9 cellular contexts compared by ENCODE assay signal in the genomic region with DNA sequence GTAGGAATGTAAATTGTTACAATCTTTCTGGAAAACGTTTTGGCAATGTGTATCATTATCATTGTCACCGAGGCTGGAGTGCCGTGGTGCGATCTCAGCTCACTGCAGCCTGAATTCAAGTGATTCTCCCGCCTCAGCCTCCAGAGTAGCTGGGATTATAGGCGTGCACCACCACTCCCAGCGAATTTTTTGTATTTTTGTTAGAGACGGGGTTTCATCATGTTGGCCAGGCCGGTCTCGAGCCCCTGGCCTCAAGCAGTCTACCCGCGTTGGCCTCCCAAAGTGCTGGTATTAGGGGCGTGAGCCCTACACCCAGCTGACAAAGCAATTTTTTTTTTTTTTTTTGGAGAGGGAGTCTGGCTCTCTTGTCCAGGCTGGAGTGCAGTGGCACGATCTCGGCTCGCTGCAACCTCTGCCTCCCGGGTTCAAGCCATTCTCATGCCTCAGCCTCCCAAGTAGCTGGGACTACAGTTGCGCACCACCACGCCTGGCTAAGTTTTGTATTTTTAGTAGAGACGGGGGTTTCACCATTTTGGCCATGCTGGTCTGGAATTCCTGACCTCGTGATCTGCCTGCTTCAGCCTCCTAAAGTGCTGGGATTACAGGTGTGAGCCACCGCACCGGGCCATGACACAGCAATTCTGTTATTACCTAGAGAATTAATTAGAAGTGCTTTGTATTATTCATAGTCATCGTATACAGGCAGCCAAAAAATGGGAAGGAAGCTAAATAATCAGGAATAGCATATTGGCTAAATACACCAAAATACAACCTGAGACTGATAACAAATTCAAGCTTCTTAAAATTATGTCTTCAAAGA. TPM values are rescaled to one million over a fixed set of nuclear protein-coding genes. Genes with fewer than 3 reads are reported as not detected.
DNase-seq lines count a peak whose midpoint lies in the region; ATAC-seq and TF ChIP-seq lines count a peak whose summit lies in the region.
"Had no signal": no experiment of that assay in that cellular context is flagged by ENCODE, and none has a peak within 500 bp of the region (broad histone marks: within the 10 kb centered on the region; RNA-seq: fewer than 3 reads in every experiment).

No MANE protein-coding gene starts in this region.

- no peaks in the 10 kb centered on the region for H3K9me3 Mint-ChIP-seq in CD4-positive, CD25-positive, alpha-beta regulatory T cell
- no peaks in the 10 kb centered on the region for H3K9me3 Mint-ChIP-seq in nephron

- H3K4me3 ChIP-seq in CD4-positive, CD25-positive, alpha-beta regulatory T cell (ENCODE audit: low read depth, low read length) = peak overlapping the region; percentile 96
- H3K4me3 ChIP-seq in LNCaP clone FGC (ENCODE audit: low read depth, low read length) (peak overlapping the region; percentile 83), coronary artery (peak overlapping the region; percentile 83)

- peak overlapping the region; percentile 99 to 100 (median 99) for H3K27ac Mint-ChIP-seq in CD4-positive, CD25-positive, alpha-beta regulatory T cell
- peak overlapping the region; percentile 87 to 98 (median 96) for H3K27ac Mint-ChIP-seq in nephron

- no peaks in the 10 kb centered on the region for H3K27me3 Mint-ChIP-seq in CD4-positive, CD25-positive, alpha-beta regulatory T cell
- H3K27me3 Mint-ChIP-seq in nephron (ENCODE audit: low read depth) = peaks cover 12% of the 10 kb centered on the region

- no peak for ATAC-seq in CD4-positive, CD25-positive, alpha-beta regulatory T cell (ENCODE audit: low read depth in 2 of 2)
- no peak for ATAC-seq in GM18498 (IDR thresholded peaks at IDR 0.05; ENCODE audit: unreplicated experiment)
- ATAC-seq in HG03139 (IDR thresholded peaks at IDR 0.05; ENCODE audit: unreplicated experiment) = no peak
- no peak for ATAC-seq in GM18909 (IDR thresholded peaks at IDR 0.05; ENCODE audit: poor library complexity, unreplicated experiment)

- peaks cover 21% of the 10 kb centered on the region for H3K36me3 ChIP-seq in CD4-positive, CD25-positive, alpha-beta regulatory T cell (ENCODE audit: control insufficient read depth, insufficient read depth, low read length)

- H3K4me1 ChIP-seq in CD4-positive, CD25-positive, alpha-beta regulatory T cell (ENCODE audit: control insufficient read depth, insufficient read depth, low read length, poor library complexity, severe bottlenecking) = peaks cover 21% of the 10 kb centered on the region

- H3K27me3 ChIP-seq in CD4-positive, CD25-positive, alpha-beta regulatory T cell (ENCODE audit: control insufficient read depth, insufficient read depth, low read length) = no peaks in the 10 kb centered on the region

- DNase-seq in CD4-positive, CD25-positive, alpha-beta regulatory T cell = no peak
- no peak for DNase-seq in LNCaP clone FGC (ENCODE audit: low read depth)
- DNase-seq in coronary artery (ENCODE audit: low spot score) = no peak
- DNase-seq in activated CD4-positive, alpha-beta T cell treated with anti-CD3 and anti-CD28 coated beads, Interleukin-2, amount 50 U/mL, for 48 hours = no peak
- DNase-seq: KBM-7 had no signal

- no peak for TF ChIP-seq CTCF in LNCaP clone FGC (IDR thresholded peaks at IDR 0.05; ENCODE audit: control insufficient read depth, extremely low read depth, insufficient read depth)
- TF ChIP-seq CTCF in coronary artery (IDR thresholded peaks at IDR 0.05) = no peak
- no peak for TF ChIP-seq CTCF in nephron (IDR thresholded peaks at IDR 0.05; ENCODE audit: unreplicated experiment in 3 of 3)

- peaks cover 5% of the 10 kb centered on the region for H3K36me3 Mint-ChIP-seq in CD4-positive, CD25-positive, alpha-beta regulatory T cell
- H3K36me3 Mint-ChIP-seq in nephron (ENCODE audit: low read depth) = no peaks in the 10 kb centered on the region

- peaks cover 8 to 68% (median 29%) of the 10 kb centered on the region in 4 donors for H3K4me1 Mint-ChIP-seq in CD4-positive, CD25-positive, alpha-beta regulatory T cell
- H3K4me1 Mint-ChIP-seq in nephron = peaks cover 17% of the 10 kb centered on the region

- H3K4me3 Mint-ChIP-seq in CD4-positive, CD25-positive, alpha-beta regulatory T cell = peak overlapping the region; percentile 88 to 99 (median 95)
- peak overlapping the region; percentile 98 to 99 (median 99) for H3K4me3 Mint-ChIP-seq in nephron

- no peaks in the 10 kb centered on the region for H3K9me3 ChIP-seq in CD4-positive, CD25-positive, alpha-beta regulatory T cell (ENCODE audit: control insufficient read depth in 2 of 2, low read length in 2 of 2)

- peak overlapping the region; percentile 93 for H3K27ac ChIP-seq in CD4-positive, CD25-positive, alpha-beta regulatory T cell (ENCODE audit: insufficient read depth, low read length, poor library complexity, severe bottlenecking)
- no peak overlapping the region for H3K27ac ChIP-seq in coronary artery

RNA-seq across cellular contexts. Expression of gene ACTR6, which starts 1.2 kb away (rescaled TPM):
- 30.6 TPM for total RNA-seq in CD4-positive, CD25-positive, alpha-beta regulatory T cell
- 10 to 100 TPM; 36.2 to 41.9 (median 39.5) TPM for polyA plus RNA-seq in CD4-positive, CD25-positive, alpha-beta regulatory T cell

RNA-seq across cellular contexts. Expression of gene BLTP3B, which starts 59.1 kb away (rescaled TPM):
- 26.5 TPM for total RNA-seq in CD4-positive, CD25-positive, alpha-beta regulatory T cell
- polyA plus RNA-seq in CD4-positive, CD25-positive, alpha-beta regulatory T cell = 10 to 100 TPM; 12.1 to 17.9 (median 16.4) TPM
